Comparison of ENCODE assay signal across 19 cellular contexts in the genomic region with DNA sequence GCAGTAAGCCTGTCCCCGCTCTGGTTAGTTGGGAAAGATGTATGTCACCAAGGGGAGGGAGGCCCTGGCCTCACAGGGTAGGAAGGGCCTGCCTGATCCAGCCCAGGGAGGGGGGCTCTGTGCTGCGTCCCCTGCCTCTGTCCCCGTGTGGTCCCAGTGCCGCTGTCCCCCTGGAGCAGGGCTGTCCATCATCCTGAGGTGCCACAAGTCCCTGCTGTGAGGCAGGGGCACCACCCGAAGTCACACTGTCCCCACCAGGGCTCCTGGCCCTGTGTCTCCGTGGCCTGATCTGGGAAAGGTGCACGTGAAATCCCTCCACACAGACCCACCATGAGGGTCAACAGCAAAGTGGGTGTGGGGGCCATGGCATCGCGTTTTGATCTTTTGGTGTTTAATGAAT. TPM values are rescaled to one million over a fixed set of nuclear protein-coding genes. Genes with fewer than 3 reads are reported as not detected.
"Had no signal": no experiment of that assay in that cellular context is flagged by ENCODE, and none has a peak within 500 bp of the region (broad histone marks: within the 10 kb centered on the region; RNA-seq: fewer than 3 reads in every experiment).

No MANE protein-coding gene starts in this region.

- H3K27me3 ChIP-seq: cardiac muscle cell, testis had no signal

- H3K4me3 Mint-ChIP-seq: activated CD4-positive, alpha-beta T cell treated with anti-CD3 and anti-CD28 coated beads for 36 hours; activated naive CD8-positive, alpha-beta T cell; stimulated activated memory B cell treated with anti-CD40 and anti-IgM and Interleukin-4, amounts not matched to agents 10 μg/mL and 1 μg/mL and 100 μg/mL, for 72 hours had no signal

- DNase-seq: activated CD4-positive, alpha-beta T cell treated with anti-CD3 and anti-CD28 coated beads for 36 hours; activated CD4-positive, alpha-beta T cell treated with anti-CD3 and anti-CD28 coated beads, Interleukin-2, amount 50 U/mL, for 48 hours; activated gamma-delta T cell; amygdala; midbrain; stimulated activated CD4-positive, alpha-beta T cell treated with anti-CD3 and anti-CD28 coated beads, Interleukin-4, amount 100 ng/mL, for 4 hours; testis; WERI-Rb-1 had no signal

- H3K4me1 Mint-ChIP-seq: stimulated activated memory B cell treated with anti-CD40 and anti-IgM and Interleukin-4, amounts not matched to agents 10 μg/mL and 1 μg/mL and 100 μg/mL, for 72 hours had no signal

- ATAC-seq: activated CD4-positive, alpha-beta T cell treated with anti-CD3 and anti-CD28 coated beads for 36 hours; stimulated activated memory B cell treated with anti-CD40 and anti-IgM and Interleukin-4, amounts not matched to agents 10 μg/mL and 1 μg/mL and 100 μg/mL, for 72 hours had no signal

- H3K4me2 ChIP-seq: smooth muscle cell had no signal

- H3K27ac ChIP-seq: cardiac muscle cell, testis, WERI-Rb-1 had no signal

- H3K36me3 ChIP-seq: cardiac muscle cell, WERI-Rb-1 had no signal

- H3K27ac Mint-ChIP-seq: activated CD4-positive, alpha-beta T cell treated with anti-CD3 and anti-CD28 coated beads for 36 hours; activated naive CD8-positive, alpha-beta T cell; progenitor cell of endocrine pancreas; stimulated activated memory B cell treated with anti-CD40 and anti-IgM and Interleukin-4, amounts not matched to agents 10 μg/mL and 1 μg/mL and 100 μg/mL, for 72 hours had no signal

- H3K36me3 Mint-ChIP-seq: activated naive CD8-positive, alpha-beta T cell; stimulated activated memory B cell treated with anti-CD40 and anti-IgM and Interleukin-4, amounts not matched to agents 10 μg/mL and 1 μg/mL and 100 μg/mL, for 72 hours had no signal

- H3K9me3 ChIP-seq: testis had no signal

- H3K4me3 ChIP-seq: cardiac muscle cell, lung, smooth muscle cell, testis had no signal

- H3K9me3 Mint-ChIP-seq: stimulated activated memory B cell treated with anti-CD40 and anti-IgM and Interleukin-4, amounts not matched to agents 10 μg/mL and 1 μg/mL and 100 μg/mL, for 72 hours had no signal

- H3K4me1 ChIP-seq: testis had no signal

RNA-seq across cellular contexts. Expression of a gene that starts 11.7 kb away (rescaled TPM):
- total RNA-seq: dermis microvascular lymphatic vessel endothelial cell; SK-MEL-5; smooth muscle cell; T-helper 2 cell treated with Interferon-gamma antibody and Interleukin-4, amounts not matched to agents 100 ng/mL and 5 ng/mL, for 36 hours; ureter had no signal
- polyA plus RNA-seq: neural cell had no signal

RNA-seq across cellular contexts. Expression of a gene that starts 41.8 kb away (rescaled TPM):
- total RNA-seq: activated CD4-positive, alpha-beta T cell treated with anti-CD3 and anti-CD28 coated beads for 36 hours; dermis microvascular lymphatic vessel endothelial cell; SK-MEL-5; T-helper 2 cell treated with Interferon-gamma antibody and Interleukin-4, amounts not matched to agents 100 ng/mL and 5 ng/mL, for 36 hours had no signal
